10 cellular contexts compared by ENCODE assay signal in genomic region chr9:89661391-89661949, GRCh38. TPM values are rescaled to one million over a fixed set of nuclear protein-coding genes. Genes with fewer than 3 reads are reported as not detected.
DNase-seq lines count a peak whose midpoint lies in the region; TF ChIP-seq lines count a peak whose summit lies in the region.
"Had no signal": no experiment of that assay in that cellular context is flagged by ENCODE, and none has a peak within 500 bp of the region (broad histone marks: within the 10 kb centered on the region; RNA-seq: fewer than 3 reads in every experiment).

No MANE protein-coding gene starts in this region.

- peaks cover 4% of the 10 kb centered on the region for H3K27me3 Mint-ChIP-seq in type B pancreatic cell

- H3K4me1 ChIP-seq in mucosa of rectum (ENCODE audit: control insufficient read depth in 2 of 2, insufficient read depth in 2 of 2, low read length in 2 of 2) = peaks cover 45 to 51% of the 10 kb centered on the region in 2 donors
- H3K4me1 ChIP-seq: SJSA1 had no signal

- TF ChIP-seq CTCF in epithelial cell of proximal tubule (conservative IDR thresholded peaks at IDR 0.05; ENCODE audit: low read depth, low read length) (no peak), type B pancreatic cell (conservative IDR thresholded peaks at IDR 0.05) (no peak)

- no peaks in the 10 kb centered on the region for H3K36me3 Mint-ChIP-seq in type B pancreatic cell

- peak overlapping the region; percentile 53 to 67 for H3K9ac ChIP-seq in mucosa of rectum (ENCODE audit: low read depth in 1 of 2, low read length in 2 of 2)

- H3K4me3 ChIP-seq in epithelial cell of proximal tubule (ENCODE audit: low read depth, low read length) (peak overlapping the region; percentile 33), mucosa of rectum (ENCODE audit: low read length in 2 of 2) (peak overlapping the region; percentile 49 to 61)
- H3K4me3 ChIP-seq: SJSA1 had no signal

- H3K27me3 ChIP-seq in mucosa of rectum (ENCODE audit: control insufficient read depth in 2 of 2, insufficient read depth in 2 of 2, low read length in 2 of 2) = peaks cover 0 to 2% of the 10 kb centered on the region in 2 donors
- H3K27me3 ChIP-seq: SJSA1 had no signal

- peak overlapping the region; percentile 77 to 84 for H3K27ac ChIP-seq in mucosa of rectum (ENCODE audit: low read depth in 2 of 2, low read length in 2 of 2)
- H3K27ac ChIP-seq: SJSA1 had no signal

- no peaks in the 10 kb centered on the region for H3K9me3 Mint-ChIP-seq in type B pancreatic cell

- H3K4me3 Mint-ChIP-seq in type B pancreatic cell = peak overlapping the region; percentile 82

- peak; percentile 15 for DNase-seq in NCI-H82 (lab: John Stamatoyannopoulos, UW)
- DNase-seq in NCI-H82 treated with DMSO at 0.1 percent for 48 hours (lab: John Stamatoyannopoulos, UW; ENCODE audit: unreplicated experiment) = no peak
- no peak for DNase-seq in epithelial cell of proximal tubule (ENCODE audit: low read depth)
- no peak for DNase-seq in type B pancreatic cell (ENCODE audit: extremely low spot score, unreplicated experiment)
- DNase-seq in NCI-H1105 treated with DMSO at 0.1 percent for 48 hours (lab: John Stamatoyannopoulos, UW) = no peak
- no peak for DNase-seq in HK-2 (ENCODE audit: unreplicated experiment)
- no peak for DNase-seq in NCI-H2029 (lab: John Stamatoyannopoulos, UW)
- DNase-seq: MM.1S had no signal

- no peaks in the 10 kb centered on the region for H3K9me3 ChIP-seq in mucosa of rectum (ENCODE audit: control insufficient read depth in 2 of 2, low read length in 2 of 2)
- H3K9me3 ChIP-seq: SJSA1 had no signal

- peaks cover 38% of the 10 kb centered on the region for H3K4me1 Mint-ChIP-seq in type B pancreatic cell (ENCODE audit: unreplicated experiment)

- peak overlapping the region; percentile 84 for H3K27ac Mint-ChIP-seq in type B pancreatic cell

- no peaks in the 10 kb centered on the region for H3K36me3 ChIP-seq in mucosa of rectum (ENCODE audit: control insufficient read depth in 2 of 2, insufficient read depth in 2 of 2, low read length in 2 of 2)
- H3K36me3 ChIP-seq: SJSA1 had no signal

RNA-seq across cellular contexts. Expression of gene GADD45G, which starts 56.7 kb away (rescaled TPM):
- total RNA-seq in epithelial cell of proximal tubule (not detected in 2 replicates), type B pancreatic cell (ENCODE audit: low replicate concordance) (10.9 and 12.2 TPM in 2 replicates)
- total RNA-seq: SJSA1 had no signal

Comparison
In these comparisons a context has a peak if more than half of its experiments do, and no peak if none do; other contexts are left out.
1. RNA of gene GADD45G, which starts 56.7 kb away (total RNA-seq): 10.9 to 12.2 TPM in type B pancreatic cell; not detected in epithelial cell of proximal tubule; every median in the first group is over 10 times any median in the second.